In the genomic region with DNA sequence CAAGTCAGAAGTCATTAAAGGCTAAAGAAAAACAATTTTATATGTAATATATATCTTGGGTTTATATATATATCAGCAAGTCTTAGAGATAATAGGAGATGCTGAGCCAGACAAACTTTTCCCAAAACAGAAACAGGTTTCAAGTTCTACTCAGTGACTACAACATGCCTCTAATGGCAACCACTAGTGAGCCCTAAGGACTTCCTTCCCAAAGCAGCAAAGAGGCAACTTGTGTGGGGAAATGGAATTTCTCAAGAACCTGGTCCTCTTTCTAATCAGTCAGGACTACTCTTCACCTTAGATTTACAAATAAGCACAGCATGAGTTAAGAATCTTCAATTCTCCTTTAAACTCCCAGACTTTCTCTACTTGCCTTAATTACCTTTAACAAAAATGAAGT, we compare ENCODE assay signal across 1 cellular context.
TF ChIP-seq lines count a peak whose summit lies in the region.

No MANE protein-coding gene starts in this region.

TF ChIP-seq in IMR-90, 13 proteins besides CTCF, POLR2A, EP300 and RAD21 (continued from another document):
- TF ChIP-seq ELK1 (IDR thresholded peaks at IDR 0.05; ENCODE audit: borderline replicate concordance, low read depth, low read length): no peak
